In the genomic region with DNA sequence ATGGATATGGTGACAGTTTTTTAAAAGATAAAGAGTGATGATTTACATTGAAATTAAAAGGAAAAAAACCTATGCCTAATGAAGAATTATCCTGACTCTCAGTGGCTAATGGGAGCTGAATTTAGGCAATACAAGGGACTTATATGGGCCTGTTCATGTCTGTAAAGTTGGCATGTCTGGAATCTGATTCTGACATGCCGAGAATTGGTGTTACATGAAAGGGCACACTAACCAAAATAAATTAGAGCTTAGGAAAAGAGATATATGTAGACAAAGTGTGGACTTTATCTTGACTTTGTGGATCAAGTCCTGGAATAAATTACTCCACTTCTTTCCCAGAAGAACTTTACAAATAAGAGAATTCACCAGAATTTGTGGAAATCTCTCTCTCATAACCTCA, we compare ENCODE assay signal across 8 cellular contexts. TPM values are rescaled to one million over a fixed set of nuclear protein-coding genes. Genes with fewer than 3 reads are reported as not detected.
DNase-seq lines count a peak whose midpoint lies in the region; ATAC-seq and TF ChIP-seq lines count a peak whose summit lies in the region.

No MANE protein-coding gene starts in this region.

- H2BK120ac ChIP-seq in mesenchymal stem cell (ENCODE audit: low read depth, low read length): no peak overlapping the region

- peak overlapping the region; percentile 99 for H3K9ac ChIP-seq in mesenchymal stem cell (ENCODE audit: low read length)

- peaks cover 9% of the 10 kb centered on the region for H3K27me3 Mint-ChIP-seq in brain

- no peak overlapping the region for H2BK15ac ChIP-seq in mesenchymal stem cell (ENCODE audit: low read depth, poor library complexity, severe bottlenecking)

- H3K27me3 ChIP-seq in heart left ventricle: no peaks in the 10 kb centered on the region
- no peaks in the 10 kb centered on the region for H3K27me3 ChIP-seq in mesenchymal stem cell (ENCODE audit: control insufficient read depth in 1 of 2, insufficient read depth in 1 of 2, low read length in 2 of 2)
- no peaks in the 10 kb centered on the region for H3K27me3 ChIP-seq in vagina

- intact Hi-C loops in heart left ventricle (cut with DNase I) (loop anchor here in 5 of 10 donors (5.0 to 10.0 kb wide), 5 partner anchors 34 to 138 kb away; partner anchors contain the start of genes HCFC2 (in 2 of the 5) and HSP90B1 (in 2 of the 5)), left cardiac atrium (cut with DNase I) (no loop called here), vagina (cut with DNase I) (loop anchor here (10.0 kb wide), 1 partner anchor 148 kb away; no protein-coding TSS in a partner anchor)

- peaks cover 0 to 14% (median 0%) of the 10 kb centered on the region in 9 donors for H3K36me3 ChIP-seq in heart left ventricle
- peaks cover 0 to 9% of the 10 kb centered on the region in 2 experiments for H3K36me3 ChIP-seq in mesenchymal stem cell (ENCODE audit: control insufficient read depth in 1 of 2, insufficient read depth in 2 of 2, low read depth in 1 of 2, low read length in 2 of 2)
- H3K36me3 ChIP-seq in vagina: no peaks in the 10 kb centered on the region

- peak overlapping the region; percentile 73 to 98 (median 96) for H3K27ac ChIP-seq in heart left ventricle
- H3K27ac ChIP-seq in mesenchymal stem cell (ENCODE audit: low read length, poor library complexity, severe bottlenecking): peak overlapping the region; percentile 92
- peak overlapping the region; percentile 91 for H3K27ac ChIP-seq in vagina

- H2AFZ ChIP-seq in mesenchymal stem cell (ENCODE audit: low read depth, low read length): no peak overlapping the region

- ATAC-seq in heart left ventricle (no peak), left cardiac atrium (no peak)

- H4K91ac ChIP-seq in mesenchymal stem cell (ENCODE audit: low read length): no peak overlapping the region

- peaks cover 88% of the 10 kb centered on the region for H3K4me1 Mint-ChIP-seq in brain

- peak overlapping the region; percentile 99 to 100 (median 100) for H3K27ac Mint-ChIP-seq in brain

- no peak overlapping the region for H3K4ac ChIP-seq in mesenchymal stem cell (ENCODE audit: low read depth in 1 of 2, low read length in 2 of 2)

- H3K9me3 Mint-ChIP-seq in brain: peaks cover 0 to 3% (median 0%) of the 10 kb centered on the region in 5 experiments

- H3K4me2 ChIP-seq in mesenchymal stem cell (ENCODE audit: low read length, poor library complexity, severe bottlenecking): peak overlapping the region; percentile 79

- no peak overlapping the region for H4K8ac ChIP-seq in mesenchymal stem cell (ENCODE audit: low read length)

- H3K4me3 ChIP-seq in heart left ventricle (peak overlapping the region; percentile 74 to 99 (median 84)), mesenchymal stem cell (ENCODE audit: insufficient read depth in 1 of 2, low read depth in 1 of 2, low read length in 2 of 2) (peak overlapping the region in 1 of 2 experiments; percentile 99), vagina (peak overlapping the region; percentile 75 to 89)

- 7 to 32% (median 22%) methylated on average over 1 of the region's 1 CpG for WGBS in heart left ventricle, 4 donors
- 29% methylated on average over 1 of the region's 1 CpG for WGBS in mesenchymal stem cell

- no peak for DNase-seq in heart left ventricle
- no peak for DNase-seq in left cardiac atrium
- DNase-seq in mesenchymal stem cell: peak; percentile 17
- no peak for DNase-seq in vagina (ENCODE audit: extremely low spot score in 2 of 2)
- no peak for DNase-seq in HK-2 (ENCODE audit: unreplicated experiment)
- DNase-seq in NCI-H748 (lab: John Stamatoyannopoulos, UW; ENCODE audit: unreplicated experiment): no peak
- no peak for DNase-seq in SW 1271 (lab: John Stamatoyannopoulos, UW)

- no peaks in the 10 kb centered on the region for H3K9me3 ChIP-seq in heart left ventricle
- H3K9me3 ChIP-seq in mesenchymal stem cell (ENCODE audit: control insufficient read depth, low read length): no peaks in the 10 kb centered on the region
- no peaks in the 10 kb centered on the region for H3K9me3 ChIP-seq in vagina

- no peak overlapping the region for H3K18ac ChIP-seq in mesenchymal stem cell (ENCODE audit: low read depth in 1 of 2, low read length in 2 of 2)

- no peak overlapping the region for H2BK12ac ChIP-seq in mesenchymal stem cell (ENCODE audit: low read length in 2 of 2)

- peak overlapping the region; percentile 96 to 100 (median 99) for H3K4me3 Mint-ChIP-seq in brain

- H2AK5ac ChIP-seq in mesenchymal stem cell (ENCODE audit: low read length, severe bottlenecking): no peak overlapping the region

- H3K14ac ChIP-seq in mesenchymal stem cell (ENCODE audit: low read length in 2 of 2): no peak overlapping the region

- H3K4me1 ChIP-seq in heart left ventricle (peaks cover 4 to 71% (median 52%) of the 10 kb centered on the region in 12 donors), mesenchymal stem cell (ENCODE audit: control insufficient read depth, insufficient read depth, low read depth, low read length) (peaks cover 12% of the 10 kb centered on the region), vagina (peaks cover 52% of the 10 kb centered on the region)

- H3K23ac ChIP-seq in mesenchymal stem cell (ENCODE audit: low read length in 2 of 2): no peak overlapping the region

- H3K36me3 Mint-ChIP-seq in brain: peaks cover 13% of the 10 kb centered on the region

- no peak for TF ChIP-seq CTCF in heart left ventricle (IDR thresholded peaks at IDR 0.05)
- TF ChIP-seq CTCF in brain (conservative IDR thresholded peaks at IDR 0.05): no peak
- no peak for TF ChIP-seq CTCF in vagina (IDR thresholded peaks at IDR 0.05)

- H2BK5ac ChIP-seq in mesenchymal stem cell (ENCODE audit: low read depth, low read length, poor library complexity, severe bottlenecking): no peak overlapping the region

- peaks cover 9% of the 10 kb centered on the region for H3K79me1 ChIP-seq in mesenchymal stem cell (replicated peaks; ENCODE audit: low read length, poor library complexity, severe bottlenecking)

- TF ChIP-seq POLR2A in heart left ventricle (IDR thresholded peaks at IDR 0.05): no peak
- no peak for TF ChIP-seq POLR2A in vagina (IDR thresholded peaks at IDR 0.05)

RNA-seq across cellular contexts. Expression of gene TDG, which starts 1.1 kb away (rescaled TPM):
- total RNA-seq in heart left ventricle (10 to 100 TPM in 7 of 9 donors, 1 to 10 TPM in 2; 7.8 to 15.5 (median 13.1) TPM), left cardiac atrium (10 to 100 TPM; 10.8 to 20.1 TPM), vagina (24.6 TPM)
- polyA plus RNA-seq in heart left ventricle (10 to 100 TPM in 1 of 2 donors, 1 to 10 TPM in 1; 7.4 to 13.3 TPM), brain (ENCODE audit: insufficient read depth, low read depth, low replicate concordance) (10.7 TPM)
- polyA plus RNA-seq in mesenchymal stem cell (2013, experiment 1 of 2): 36.6 TPM
- polyA plus RNA-seq in mesenchymal stem cell (2013, experiment 2 of 2): 38.0 TPM

RNA-seq across cellular contexts. Expression of gene HSP90B1, which starts 36.5 kb away (rescaled TPM):
- total RNA-seq in heart left ventricle (100 to 1,000 TPM; 166 to 518 (median 337) TPM), left cardiac atrium (100 to 1,000 TPM; 591 to 724 TPM), vagina (222 TPM)
- polyA plus RNA-seq in heart left ventricle (1,000 to 10,000 TPM in 1 of 2 donors, 100 to 1,000 TPM in 1; 238 to 1,036 TPM), brain (ENCODE audit: insufficient read depth, low read depth, low replicate concordance) (225 TPM)
- 898 TPM for polyA plus RNA-seq in mesenchymal stem cell (2013, experiment 1 of 2)
- polyA plus RNA-seq in mesenchymal stem cell (2013, experiment 2 of 2): 923 TPM
